1 cellular context compared by ENCODE assay signal in genomic region chr19:55605637-55606470, GRCh38.
TF ChIP-seq lines count a peak whose summit lies in the region.

TSS of gene ZNF865 (plus strand) at chr19:55605647. CDS start at chr19:55613619, 7,972 bp downstream.

TF ChIP-seq in K562, 482 proteins besides CTCF, POLR2A, EP300 and RAD21 (continued from another document and continues in another):
- TF ChIP-seq ZNF639 (CRISPR knock-in tag; conservative IDR thresholded peaks at IDR 0.05 in 1 of 2, IDR thresholded peaks at IDR 0.05 in 1 of 2) = 0 out of 4 replicates have a peak, but pooled peaks of 1 of the 2 experiments have one; percentile 56
- TF ChIP-seq PHF21A (IDR thresholded peaks at IDR 0.05; ENCODE audit: borderline replicate concordance, low read depth) = peak; percentile 25; the same call in 1 of the 2 replicates
- TF ChIP-seq RCOR1 (IDR thresholded peaks at IDR 0.05; ENCODE audit: borderline replicate concordance in 1 of 2, low read depth in 2 of 2, low read length in 2 of 2) = 0 out of 4 replicates have a peak, but pooled peaks of 1 of the 2 experiments have one; percentile 30
- TF ChIP-seq ZNF57 (CRISPR knock-in tag; IDR thresholded peaks at IDR 0.05) = no peak
- no peak for TF ChIP-seq ZNF589 (CRISPR knock-in tag; IDR thresholded peaks at IDR 0.05; ENCODE audit: low read depth)
- TF ChIP-seq ZNF583 (CRISPR knock-in tag; IDR thresholded peaks at IDR 0.05) = no peak
- peak in 1 of 3 experiments; percentile 79; a peak in 3 of 6 replicates for TF ChIP-seq ZBTB11 (CRISPR knock-in tag; IDR thresholded peaks at IDR 0.05)
- TF ChIP-seq SMARCC2 (IDR thresholded peaks at IDR 0.05; ENCODE audit: low read depth) = no peak
- TF ChIP-seq GATAD2B (IDR thresholded peaks at IDR 0.05; ENCODE audit: borderline replicate concordance) = no peak
- TF ChIP-seq KLF16 (IDR thresholded peaks at IDR 0.05) = 0 out of 2 replicates have a peak, but pooled peaks have one; percentile 47
- no peak for TF ChIP-seq ZNF444 (CRISPR knock-in tag; IDR thresholded peaks at IDR 0.05)
- no peak for TF ChIP-seq E2F5 (CRISPR knock-in tag; IDR thresholded peaks at IDR 0.05)
- no peak for TF ChIP-seq ZNF347 (CRISPR knock-in tag; IDR thresholded peaks at IDR 0.05; ENCODE audit: low read depth)
- TF ChIP-seq ARID2 (IDR thresholded peaks at IDR 0.05) = peak; percentile 88
- TF ChIP-seq RBFOX2 (IDR thresholded peaks at IDR 0.05; ENCODE audit: low read depth, low read length) = 0 out of 2 replicates have a peak, but pooled peaks have one; percentile 2
- TF ChIP-seq SMAD1 (IDR thresholded peaks at IDR 0.05; ENCODE audit: low read depth, low read length, partially characterized antibody) = no peak
- 0 out of 4 replicates have a peak, but pooled peaks of 1 of the 2 experiments have one; percentile 15 for TF ChIP-seq KDM1A (IDR thresholded peaks at IDR 0.05)
- TF ChIP-seq ZNF511 (CRISPR knock-in tag; IDR thresholded peaks at IDR 0.05) = no peak
- TF ChIP-seq SMAD2 (IDR thresholded peaks at IDR 0.05; ENCODE audit: low read depth, low read length) = no peak
- TF ChIP-seq ETV1 (tag; conservative IDR thresholded peaks at IDR 0.05; ENCODE audit: low read depth) = peak; percentile 35; the same call in 1 of the 2 replicates
- TF ChIP-seq TCF15 (CRISPR knock-in tag; IDR thresholded peaks at IDR 0.05) = no peak
- TF ChIP-seq NCOR1 (IDR thresholded peaks at IDR 0.05) = no peak
- TF ChIP-seq ZNF41 (CRISPR knock-in tag; conservative IDR thresholded peaks at IDR 0.05) = no peak
- peak; percentile 39 to 74; a peak in 3 of 4 replicates for TF ChIP-seq MAZ (CRISPR knock-in tag; conservative IDR thresholded peaks at IDR 0.05 in 1 of 2, IDR thresholded peaks at IDR 0.05 in 1 of 2)
- peak; percentile 78 for TF ChIP-seq POLR2G (IDR thresholded peaks at IDR 0.05; ENCODE audit: low read depth, low read length)
- peak; percentile 27; the same call in 1 of the 2 replicates for TF ChIP-seq EP400 (IDR thresholded peaks at IDR 0.05)
- TF ChIP-seq FOXP1 (CRISPR knock-in tag; IDR thresholded peaks at IDR 0.05) = no peak; the same call in 1 of the 2 replicates
- TF ChIP-seq MAX (CRISPR knock-in tag; IDR thresholded peaks at IDR 0.05) = peak; percentile 62; the same call in 1 of the 2 replicates
- TF ChIP-seq JUND (IDR thresholded peaks at IDR 0.05; ENCODE audit: borderline replicate concordance, low read depth, low read length) = 0 out of 2 replicates have a peak, but pooled peaks have one; percentile 21
- no peak for TF ChIP-seq JUND (tag; IDR thresholded peaks at IDR 0.05; ENCODE audit: borderline replicate concordance, low read depth, low read length)
- no peak for TF ChIP-seq NR2C2 (CRISPR knock-in tag; IDR thresholded peaks at IDR 0.05)
- peak; percentile 56 for TF ChIP-seq NR2C2 (tag; IDR thresholded peaks at IDR 0.05)
- TF ChIP-seq CHD7 (IDR thresholded peaks at IDR 0.05; ENCODE audit: low read depth, low read length) = no peak
- no peak for TF ChIP-seq TRIM24 (IDR thresholded peaks at IDR 0.05)
- TF ChIP-seq ILK (tag; IDR thresholded peaks at IDR 0.05; ENCODE audit: borderline replicate concordance, low read depth) = no peak
- TF ChIP-seq SAP30 (IDR thresholded peaks at IDR 0.05; ENCODE audit: borderline replicate concordance, insufficient read depth, low read depth, low read length, poor library complexity, severe bottlenecking) = peak; percentile 56
- no peak for TF ChIP-seq THAP12 (CRISPR knock-in tag; IDR thresholded peaks at IDR 0.05)
- TF ChIP-seq CBX3 (IDR thresholded peaks at IDR 0.05; ENCODE audit: borderline replicate concordance in 1 of 2, low read length in 2 of 2) = peak in 1 of 2 experiments; percentile 71; a peak in 1 of 3 replicates
- peak; percentile 58; the same call in 1 of the 2 replicates for TF ChIP-seq ZEB2 (IDR thresholded peaks at IDR 0.05)
- TF ChIP-seq CHD1 (IDR thresholded peaks at IDR 0.05; ENCODE audit: low read length) = peak; percentile 87
- TF ChIP-seq TCFL5 (CRISPR knock-in tag; conservative IDR thresholded peaks at IDR 0.05) = no peak
- TF ChIP-seq TSC22D4 (tag; IDR thresholded peaks at IDR 0.05) = no peak
- no peak for TF ChIP-seq SIX5 (IDR thresholded peaks at IDR 0.05; ENCODE audit: borderline replicate concordance in 1 of 2, insufficient read depth in 1 of 2, low read depth in 1 of 2, low read length in 2 of 2)
- no peak for TF ChIP-seq HNRNPK (IDR thresholded peaks at IDR 0.05; ENCODE audit: low read depth, low read length, poor library complexity, severe bottlenecking)
